In the genomic region with DNA sequence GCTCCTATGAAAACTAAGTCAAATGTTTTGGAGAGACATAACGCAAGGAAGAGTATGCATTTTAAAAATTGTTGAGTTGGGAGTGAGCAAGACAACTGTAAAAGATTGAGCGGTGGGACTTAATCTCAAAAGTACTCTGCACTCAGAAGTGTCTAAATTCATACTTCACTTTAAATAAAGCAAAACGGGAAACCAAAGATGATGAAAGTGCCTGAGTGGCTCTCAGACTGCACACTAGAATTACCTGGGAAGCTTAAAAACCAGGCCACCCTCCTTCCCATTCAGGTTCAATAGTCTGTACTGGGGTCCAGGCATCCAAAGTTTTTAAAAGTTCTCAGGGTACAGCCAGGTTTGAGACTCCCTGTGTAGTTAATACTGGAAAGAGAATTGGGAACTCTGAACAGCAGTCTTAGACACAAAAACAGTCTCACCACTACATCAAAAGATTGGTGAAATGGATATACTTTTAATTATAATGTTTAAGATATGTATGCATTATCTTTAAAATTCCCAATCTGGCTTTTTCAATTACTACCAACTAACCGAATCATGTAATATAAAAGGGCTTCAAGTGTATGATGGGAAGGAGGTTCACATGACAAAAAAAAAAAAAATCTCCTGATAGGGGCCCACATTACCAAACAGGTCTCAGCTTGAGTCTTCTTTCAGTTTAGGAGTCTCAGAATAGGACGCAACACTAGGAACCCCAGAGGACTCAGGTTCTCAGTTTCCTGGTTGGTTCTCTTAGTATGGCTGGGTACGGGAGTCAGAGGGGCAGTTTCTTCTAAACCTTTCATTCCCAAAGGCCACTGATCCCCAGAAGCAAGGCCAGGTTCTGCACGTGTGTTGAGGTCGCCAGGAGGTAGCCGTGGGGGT, we compare ENCODE assay signal across 8 cellular contexts. TPM values are rescaled to one million over a fixed set of nuclear protein-coding genes. Genes with fewer than 3 reads are reported as not detected.
DNase-seq lines count a peak whose midpoint lies in the region; ATAC-seq, FAIRE-seq and TF ChIP-seq lines count a peak whose summit lies in the region.

No MANE protein-coding gene starts in this region.

- FAIRE-seq in pancreas (lab: Jason Lieb, UNC), result no peak

- no peaks in the 10 kb centered on the region for H3K9me3 ChIP-seq in pancreas

- peaks cover 22% of the 10 kb centered on the region for H3K4me1 ChIP-seq in ACC112 (ENCODE audit: control insufficient read depth, insufficient read depth, low read length, unreplicated experiment)
- H3K4me1 ChIP-seq in pancreas, result peaks cover 0 to 14% (median 13%) of the 10 kb centered on the region in 3 donors

- H3K36me3 ChIP-seq in ACC112 (ENCODE audit: insufficient read depth, low read length) (peaks cover 5% of the 10 kb centered on the region; the same call in 1 of the 2 replicates), pancreas (no peaks in the 10 kb centered on the region)

- H3K4me1 Mint-ChIP-seq in WTC11, result peaks cover 25% of the 10 kb centered on the region

- peak overlapping the region; percentile 93 for H3K4me3 Mint-ChIP-seq in WTC11

- 23 to 25% methylated on average over 9 of the region's 9 CpGs for WGBS in pancreas, 2 donors

- peaks cover 56% of the 10 kb centered on the region for H3K27me3 Mint-ChIP-seq in WTC11 (ENCODE audit: low read depth)

- H3K79me2 ChIP-seq in ACC112 (ENCODE audit: control insufficient read depth, insufficient read depth, low read length, unreplicated experiment), result peaks cover 30% of the 10 kb centered on the region

- POLR2A ChIA-PET in WTC11 (lab: Charles Lee), result interaction anchor here (0.7 to 0.9 kb wide), 3 partner anchors 21 to 876 kb away, joined by 3 to 7 read pairs (median 5); partner anchors contain the start of gene IRF9

- H3K27ac Mint-ChIP-seq in WTC11, result peak overlapping the region; percentile 63; the same call in 1 of the 2 replicates

- TF ChIP-seq POLR2A in GM19099 (IDR thresholded peaks at IDR 0.05; ENCODE audit: extremely low read depth, insufficient read length, low read depth), result peak; percentile 38

- H2AFZ ChIP-seq in ACC112 (ENCODE audit: low read length, unreplicated experiment), result peak overlapping the region; percentile 37

- no peaks in the 10 kb centered on the region for H3K27me3 ChIP-seq in ACC112 (ENCODE audit: insufficient read depth, low read length)
- no peaks in the 10 kb centered on the region for H3K27me3 ChIP-seq in pancreas

- H3K4me3 ChIP-seq in ACC112 (ENCODE audit: low read depth, low read length) (peak overlapping the region; percentile 88), fibroblast of pulmonary artery (replicated peaks; ENCODE audit: low read depth, low read length) (peak overlapping the region; percentile 68), pancreas (peak overlapping the region; percentile 33 to 91 (median 66))

- H3K9me3 Mint-ChIP-seq in WTC11, result no peaks in the 10 kb centered on the region

- H3K36me3 Mint-ChIP-seq in WTC11, result no peaks in the 10 kb centered on the region

- TF ChIP-seq CTCF in WTC11 (IDR thresholded peaks at IDR 0.05) (no peak), fibroblast of pulmonary artery (IDR thresholded peaks at IDR 0.05; ENCODE audit: low read length, missing control alignments) (no peak), pancreas (IDR thresholded peaks at IDR 0.05) (no peak)

- CTCF ChIA-PET in WTC11 (lab: Charles Lee), result interaction anchor here (0.6 to 2.3 kb wide), 5 partner anchors 9 to 103 kb away, joined by 3 to 23 read pairs (median 6); no protein-coding TSS in a partner anchor

- intact Hi-C loops in pancreas (cut with DNase I), result no loop called here

- no peak for DNase-seq in WTC11 (ENCODE audit: low spot score)
- peak; percentile 21 for DNase-seq in fibroblast of pulmonary artery (ENCODE audit: low read depth)
- DNase-seq in pancreas, result no peak
- no peak for DNase-seq in NCI-H146 treated with DMSO at 0.1 percent for 48 hours (lab: John Stamatoyannopoulos, UW; ENCODE audit: unreplicated experiment)

- no peak for ATAC-seq in WTC11
- ATAC-seq in pancreas, result peak in 3 of 4 donors; percentile 1 to 25 (median 5)
- no peak for ATAC-seq in HG03354 (IDR thresholded peaks at IDR 0.05; ENCODE audit: poor library complexity, severe bottlenecking, unreplicated experiment)
- no peak for ATAC-seq in GM21381 (IDR thresholded peaks at IDR 0.05; ENCODE audit: unreplicated experiment)

- H3K27ac ChIP-seq in ACC112 (ENCODE audit: low read depth, low read length) (no peak overlapping the region), pancreas (peak overlapping the region in 3 of 4 donors; percentile 87 to 97 (median 94))

TF ChIP-seq in WTC11, 78 proteins besides CTCF, POLR2A, EP300 and RAD21 (continues in another document):
- TF ChIP-seq, protein P1, sequence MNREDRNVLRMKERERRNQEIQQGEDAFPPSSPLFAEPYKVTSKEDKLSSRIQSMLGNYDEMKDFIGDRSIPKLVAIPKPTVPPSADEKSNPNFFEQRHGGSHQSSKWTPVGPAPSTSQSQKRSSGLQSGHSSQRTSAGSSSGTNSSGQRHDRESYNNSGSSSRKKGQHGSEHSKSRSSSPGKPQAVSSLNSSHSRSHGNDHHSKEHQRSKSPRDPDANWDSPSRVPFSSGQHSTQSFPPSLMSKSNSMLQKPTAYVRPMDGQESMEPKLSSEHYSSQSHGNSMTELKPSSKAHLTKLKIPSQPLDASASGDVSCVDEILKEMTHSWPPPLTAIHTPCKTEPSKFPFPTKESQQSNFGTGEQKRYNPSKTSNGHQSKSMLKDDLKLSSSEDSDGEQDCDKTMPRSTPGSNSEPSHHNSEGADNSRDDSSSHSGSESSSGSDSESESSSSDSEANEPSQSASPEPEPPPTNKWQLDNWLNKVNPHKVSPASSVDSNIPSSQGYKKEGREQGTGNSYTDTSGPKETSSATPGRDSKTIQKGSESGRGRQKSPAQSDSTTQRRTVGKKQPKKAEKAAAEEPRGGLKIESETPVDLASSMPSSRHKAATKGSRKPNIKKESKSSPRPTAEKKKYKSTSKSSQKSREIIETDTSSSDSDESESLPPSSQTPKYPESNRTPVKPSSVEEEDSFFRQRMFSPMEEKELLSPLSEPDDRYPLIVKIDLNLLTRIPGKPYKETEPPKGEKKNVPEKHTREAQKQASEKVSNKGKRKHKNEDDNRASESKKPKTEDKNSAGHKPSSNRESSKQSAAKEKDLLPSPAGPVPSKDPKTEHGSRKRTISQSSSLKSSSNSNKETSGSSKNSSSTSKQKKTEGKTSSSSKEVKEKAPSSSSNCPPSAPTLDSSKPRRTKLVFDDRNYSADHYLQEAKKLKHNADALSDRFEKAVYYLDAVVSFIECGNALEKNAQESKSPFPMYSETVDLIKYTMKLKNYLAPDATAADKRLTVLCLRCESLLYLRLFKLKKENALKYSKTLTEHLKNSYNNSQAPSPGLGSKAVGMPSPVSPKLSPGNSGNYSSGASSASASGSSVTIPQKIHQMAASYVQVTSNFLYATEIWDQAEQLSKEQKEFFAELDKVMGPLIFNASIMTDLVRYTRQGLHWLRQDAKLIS (CRISPR knock-in tag; IDR thresholded peaks at IDR 0.05; ENCODE audit: borderline replicate concordance), result no peak
- TF ChIP-seq ZBTB21 (CRISPR knock-in tag; IDR thresholded peaks at IDR 0.05; ENCODE audit: borderline replicate concordance) (no peak), PRRX2 (CRISPR knock-in tag; IDR thresholded peaks at IDR 0.05) (no peak), ATF2 (CRISPR knock-in tag; IDR thresholded peaks at IDR 0.05; ENCODE audit: borderline replicate concordance, low read depth) (no peak)
- TF ChIP-seq, protein P2, sequence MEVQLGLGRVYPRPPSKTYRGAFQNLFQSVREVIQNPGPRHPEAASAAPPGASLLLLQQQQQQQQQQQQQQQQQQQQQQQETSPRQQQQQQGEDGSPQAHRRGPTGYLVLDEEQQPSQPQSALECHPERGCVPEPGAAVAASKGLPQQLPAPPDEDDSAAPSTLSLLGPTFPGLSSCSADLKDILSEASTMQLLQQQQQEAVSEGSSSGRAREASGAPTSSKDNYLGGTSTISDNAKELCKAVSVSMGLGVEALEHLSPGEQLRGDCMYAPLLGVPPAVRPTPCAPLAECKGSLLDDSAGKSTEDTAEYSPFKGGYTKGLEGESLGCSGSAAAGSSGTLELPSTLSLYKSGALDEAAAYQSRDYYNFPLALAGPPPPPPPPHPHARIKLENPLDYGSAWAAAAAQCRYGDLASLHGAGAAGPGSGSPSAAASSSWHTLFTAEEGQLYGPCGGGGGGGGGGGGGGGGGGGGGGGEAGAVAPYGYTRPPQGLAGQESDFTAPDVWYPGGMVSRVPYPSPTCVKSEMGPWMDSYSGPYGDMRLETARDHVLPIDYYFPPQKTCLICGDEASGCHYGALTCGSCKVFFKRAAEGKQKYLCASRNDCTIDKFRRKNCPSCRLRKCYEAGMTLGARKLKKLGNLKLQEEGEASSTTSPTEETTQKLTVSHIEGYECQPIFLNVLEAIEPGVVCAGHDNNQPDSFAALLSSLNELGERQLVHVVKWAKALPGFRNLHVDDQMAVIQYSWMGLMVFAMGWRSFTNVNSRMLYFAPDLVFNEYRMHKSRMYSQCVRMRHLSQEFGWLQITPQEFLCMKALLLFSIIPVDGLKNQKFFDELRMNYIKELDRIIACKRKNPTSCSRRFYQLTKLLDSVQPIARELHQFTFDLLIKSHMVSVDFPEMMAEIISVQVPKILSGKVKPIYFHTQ (CRISPR knock-in tag; IDR thresholded peaks at IDR 0.05), result no peak

RNA-seq across cellular contexts. Expression of gene HOMEZ, which starts 1.0 kb away (rescaled TPM):
- total RNA-seq in WTC11 (2021) (9.4 to 10.7 TPM (median 10.1 TPM) in 3 replicates), pancreas (10 to 100 TPM in 1 of 6 donors, 1 to 10 TPM in 5; 4.5 to 10.3 (median 6.0) TPM)
- 1 to 10 TPM; 4.9 to 5.9 TPM for polyA plus RNA-seq in pancreas

RNA-seq across cellular contexts. Expression of gene PPP1R3E, which starts 17.8 kb away (rescaled TPM):
- 4.1 to 7.4 TPM (median 5.9 TPM) in 3 replicates for total RNA-seq in WTC11 (2021)
- 10 to 100 TPM in 2 of 6 donors, 1 to 10 TPM in 4; 4.1 to 12.8 (median 5.6) TPM for total RNA-seq in pancreas
- polyA plus RNA-seq in pancreas, result 10 to 100 TPM; 18.0 to 25.9 TPM

RNA-seq across cellular contexts. Expression of gene BCL2L2, which starts 21.7 kb away (rescaled TPM):
- total RNA-seq in WTC11 (2021) (15.5 to 18.2 TPM (median 16.9 TPM) in 3 replicates), pancreas (10 to 100 TPM; 24.8 to 29.7 (median 26.2) TPM)
- polyA plus RNA-seq in pancreas, result 10 to 100 TPM; 28.8 to 31.6 TPM

RNA-seq across cellular contexts. Expression of gene PABPN1, which starts 36.4 kb away (rescaled TPM):
- 290 to 321 TPM (median 295 TPM) in 3 replicates for total RNA-seq in WTC11 (2021)
- total RNA-seq in pancreas, result 10 to 100 TPM; 32.6 to 82.2 (median 45.0) TPM
- 100 to 1,000 TPM; 154 to 166 TPM for polyA plus RNA-seq in pancreas

RNA-seq across cellular contexts. Expression of gene RNF212B, which starts 47.2 kb away (rescaled TPM):
- total RNA-seq in WTC11 (2021) (0.27 to 0.55 TPM (median 0.46 TPM) in 3 replicates), pancreas (under 1 TPM in 2 of 6 donors, not detected in 4; 0.12 to 0.29 TPM)
- not detected for polyA plus RNA-seq in pancreas

Comparison
In these comparisons a context has a peak if more than half of its experiments do, and no peak if none do; other contexts are left out.
1. ATAC-seq: peak in pancreas (3 of 4); none in WTC11 (single experiment), HG03354 (single experiment) and GM21381 (single experiment).
2. Peak in every context shown above with its lines, with median percentiles within 50 percentile points of each other: H3K4me3 ChIP-seq.